17 cellular contexts compared by ENCODE assay signal in genomic region chr7:155224116-155224811, GRCh38.
DNase-seq lines count a peak whose midpoint lies in the region; ATAC-seq, FAIRE-seq and TF ChIP-seq lines count a peak whose summit lies in the region.
"Had no signal": no experiment of that assay in that cellular context is flagged by ENCODE, and none has a peak within 500 bp of the region (broad histone marks: within the 10 kb centered on the region; RNA-seq: fewer than 3 reads in every experiment).

No MANE protein-coding gene starts in this region.

- H3K4me3 ChIP-seq in A549: no peak overlapping the region
- H3K4me3 ChIP-seq: ovary, suprapubic skin had no signal

- TF ChIP-seq RAD21 in A549 (conservative IDR thresholded peaks at IDR 0.05 in 1 of 2, IDR thresholded peaks at IDR 0.05 in 1 of 2): no peak

- DNase-seq in A549 (ENCODE audit: low read depth in 1 of 2, low spot score in 1 of 2): no peak
- DNase-seq in NCI-H1105 (lab: John Stamatoyannopoulos, UW): peak; percentile 89
- DNase-seq in NCI-H82 (lab: John Stamatoyannopoulos, UW): peak; percentile 89
- peak in 1 of 2 donors; percentile 60 for DNase-seq in foreskin keratinocyte
- DNase-seq in stimulated activated CD4-positive, alpha-beta T cell treated with anti-CD3 and anti-CD28 coated beads, Interleukin-15, amount 100 ng/mL, for 24 hours: no peak
- no peak for DNase-seq in ureter (ENCODE audit: low spot score)
- DNase-seq in T1000 (lab: John Stamatoyannopoulos, UW): no peak
- DNase-seq: activated CD4-positive, alpha-beta T cell treated with anti-CD3 and anti-CD28 coated beads, Interleukin-2, amount 50 U/mL, for 48 hours; activated T-cell treated with anti-CD3 and anti-CD28 coated beads, Interleukin-2, amount 50 U/mL, for 72 hours; H9; Kasumi-1; mesenchymal stem cell; ovary; Right ventricle myocardium superior had no signal

- H3K27ac ChIP-seq in A549: 0 out of 6 replicates have a peak overlapping the region, but pooled peaks of 1 of the 2 experiments have one; percentile 2
- peak overlapping the region; percentile 48 for H3K27ac ChIP-seq in foreskin keratinocyte
- H3K27ac ChIP-seq: ovary, suprapubic skin had no signal

- 51% methylated on average over 12 of the region's 12 CpGs for WGBS in A549 (ENCODE audit: missing lambda C conversion rate)

- ATAC-seq in A549 (no peak), foreskin keratinocyte (peak; percentile 71), HG03378 (IDR thresholded peaks at IDR 0.05; ENCODE audit: unreplicated experiment) (no peak)
- ATAC-seq: activated T-cell treated with anti-CD3 and anti-CD28 coated beads, Interleukin-2, amount 50 U/mL, for 72 hours had no signal

- no peak for TF ChIP-seq POLR2A in A549 (IDR thresholded peaks at IDR 0.05; ENCODE audit: low read length)

- TF ChIP-seq EP300 in A549 (IDR thresholded peaks at IDR 0.05): no peak

- FAIRE-seq in A549 (lab: Jason Lieb, UNC): peak; percentile 68
- FAIRE-seq: colon had no signal

- CTCF ChIA-PET in A549 (lab: Yijun Ruan, JAX): interaction anchor here (0.6 kb wide), 1 partner anchor 227 kb away, joined by 3 read pairs; no protein-coding TSS in a partner anchor

- peak overlapping the region; percentile 39 for H3K4me2 ChIP-seq in A549

- H3K9me3 ChIP-seq in A549: no peaks in the 10 kb centered on the region
- H3K9me3 ChIP-seq: ovary, suprapubic skin had no signal

- H3K4me1 ChIP-seq in A549: peaks cover 20% of the 10 kb centered on the region
- H3K4me1 ChIP-seq in foreskin keratinocyte: peaks cover 13% of the 10 kb centered on the region

- no peaks in the 10 kb centered on the region for H3K27me3 ChIP-seq in foreskin keratinocyte
- H3K27me3 ChIP-seq: ovary had no signal

- no peak for TF ChIP-seq CTCF in A549 (IDR thresholded peaks at IDR 0.05)
- no peak for TF ChIP-seq CTCF in foreskin keratinocyte (conservative IDR thresholded peaks at IDR 0.05)

- POLR2A ChIA-PET in A549 (lab: Yijun Ruan, JAX): no interaction called here

TF ChIP-seq in A549, 52 proteins besides CTCF, POLR2A, EP300 and RAD21:
- TF ChIP-seq, protein P1, sequence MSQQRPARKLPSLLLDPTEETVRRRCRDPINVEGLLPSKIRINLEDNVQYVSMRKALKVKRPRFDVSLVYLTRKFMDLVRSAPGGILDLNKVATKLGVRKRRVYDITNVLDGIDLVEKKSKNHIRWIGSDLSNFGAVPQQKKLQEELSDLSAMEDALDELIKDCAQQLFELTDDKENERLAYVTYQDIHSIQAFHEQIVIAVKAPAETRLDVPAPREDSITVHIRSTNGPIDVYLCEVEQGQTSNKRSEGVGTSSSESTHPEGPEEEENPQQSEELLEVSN (IDR thresholded peaks at IDR 0.05; ENCODE audit: borderline replicate concordance, low read depth): no peak

Comparison
In these comparisons a context has a peak if more than half of its experiments do, and no peak if none do; other contexts are left out.
1. DNase-seq: peak in NCI-H1105 (single experiment) and NCI-H82 (single experiment); none in A549 (0 of 2), stimulated activated CD4-positive, alpha-beta T cell treated with anti-CD3 and anti-CD28 coated beads, Interleukin-15, amount 100 ng/mL, for 24 hours (single experiment), ureter (single experiment) and T1000 (single experiment).